ENCODE assay signal across 8 cellular contexts in genomic region chr4:1192493-1193205, GRCh38. TPM values are rescaled to one million over a fixed set of nuclear protein-coding genes. Genes with fewer than 3 reads are reported as not detected.
DNase-seq lines count a peak whose midpoint lies in the region; TF ChIP-seq lines count a peak whose summit lies in the region.

No MANE protein-coding gene starts in this region.

- 69% methylated on average over 4 of the region's 13 CpGs; no CpG with 5 or more reads in 1 of the 2 donors for WGBS in esophagus squamous epithelium, 2 donors

- H3K27me3 ChIP-seq in esophagus squamous epithelium (no peaks in the 10 kb centered on the region), Caco-2 (replicated peaks; ENCODE audit: control insufficient read depth, insufficient read depth, low read length) (no peaks in the 10 kb centered on the region)

- POLR2A ChIA-PET in Caco-2 (lab: Charles Lee): no interaction called here

- TF ChIP-seq CTCF in esophagus squamous epithelium (IDR thresholded peaks at IDR 0.05) (no peak), nephron (IDR thresholded peaks at IDR 0.05; ENCODE audit: unreplicated experiment in 3 of 3) (no peak), Caco-2 (IDR thresholded peaks at IDR 0.05; ENCODE audit: insufficient read depth in 1 of 2, low read depth in 1 of 2, low read length in 1 of 2, severe bottlenecking in 1 of 2, unreplicated experiment in 1 of 2) (no peak)

- no peaks in the 10 kb centered on the region for H3K9me3 Mint-ChIP-seq in nephron
- H3K9me3 Mint-ChIP-seq in Caco-2 (ENCODE audit: unreplicated experiment): no peaks in the 10 kb centered on the region

- no peaks in the 10 kb centered on the region for H3K27me3 Mint-ChIP-seq in nephron (ENCODE audit: low read depth)
- peaks cover 6% of the 10 kb centered on the region for H3K27me3 Mint-ChIP-seq in Caco-2 (ENCODE audit: insufficient read depth, unreplicated experiment)

- H3K4me1 Mint-ChIP-seq in nephron: peaks cover 30% of the 10 kb centered on the region
- H3K4me1 Mint-ChIP-seq in Caco-2 (ENCODE audit: low read depth, unreplicated experiment): no peaks in the 10 kb centered on the region

- peak overlapping the region in 2 of 3 experiments; percentile 95 to 98 for H3K27ac Mint-ChIP-seq in nephron
- no peak overlapping the region for H3K27ac Mint-ChIP-seq in Caco-2 (ENCODE audit: unreplicated experiment)

- BruUV-seq in Caco-2 (replicated peaks; lab: Mats Ljungman, UMichigan): no TSS peak

- TF ChIP-seq POLR2A in esophagus squamous epithelium (IDR thresholded peaks at IDR 0.05): no peak

- H3K4me1 ChIP-seq in esophagus squamous epithelium: peaks cover 21 to 54% (median 27%) of the 10 kb centered on the region in 3 donors
- H3K4me1 ChIP-seq in Caco-2: no peaks in the 10 kb centered on the region

- H3K36me3 Mint-ChIP-seq in nephron (ENCODE audit: low read depth): no peaks in the 10 kb centered on the region
- H3K36me3 Mint-ChIP-seq in Caco-2 (ENCODE audit: insufficient read depth, unreplicated experiment): no peaks in the 10 kb centered on the region

- H3K4me3 ChIP-seq in esophagus squamous epithelium (peak overlapping the region in 1 of 4 donors; percentile 25), Caco-2 (ENCODE audit: low read depth, low read length) (no peak overlapping the region)

- H3K36me3 ChIP-seq in esophagus squamous epithelium (no peaks in the 10 kb centered on the region), Caco-2 (ENCODE audit: control insufficient read depth, insufficient read depth, low read length) (no peaks in the 10 kb centered on the region)

- intact Hi-C loops in esophagus squamous epithelium (cut with DNase I) (no loop called here), Caco-2 (cut with micrococcal nuclease; ENCODE audit: unreplicated experiment) (no loop called here)

- no peaks in the 10 kb centered on the region for H3K9me3 ChIP-seq in esophagus squamous epithelium
- no peaks in the 10 kb centered on the region for H3K9me3 ChIP-seq in Caco-2

- peak overlapping the region; percentile 66 to 89 (median 82) for H3K27ac ChIP-seq in esophagus squamous epithelium

- peak; percentile 57 for DNase-seq in activated effector memory CD4-positive, alpha-beta T cell treated with anti-CD3 and anti-CD28 coated beads, Interleukin-2, amount 50 U/mL, for 16 hours
- no peak for DNase-seq in activated effector memory CD4-positive, alpha-beta T cell treated with Interleukin-2 at 50 U/mL for 16 hours
- DNase-seq in esophagus squamous epithelium (lab: John Stamatoyannopoulos, UW) (no peak), hepatic stellate cell (ENCODE audit: low spot score) (no peak), NCI-H748 treated with DMSO at 0.1 percent for 48 hours (lab: John Stamatoyannopoulos, UW) (no peak), AML-193 (lab: John Stamatoyannopoulos, UW) (no peak), Caco-2 (no peak)

- H3K4me3 Mint-ChIP-seq in nephron (peak overlapping the region in 2 of 3 experiments; percentile 12 to 24), Caco-2 (ENCODE audit: unreplicated experiment) (no peak overlapping the region)

- CTCF ChIA-PET in Caco-2 (lab: Charles Lee): interaction anchor here (0.7 kb wide), 1 partner anchor 27 kb away, joined by 3 read pairs; no protein-coding TSS in a partner anchor

RNA-seq across cellular contexts. Expression of gene SPON2, which starts 20.3 kb away (rescaled TPM):
- total RNA-seq in esophagus squamous epithelium: 10 to 100 TPM; 14.5 to 53.4 (median 21.3) TPM
- 3.1 and 4.0 TPM in 2 replicates for total RNA-seq in Caco-2 (2022)

RNA-seq across cellular contexts. Expression of gene CTBP1, which starts 56.3 kb away (rescaled TPM):
- total RNA-seq in esophagus squamous epithelium (100 to 1,000 TPM in 3 of 4 donors, 10 to 100 TPM in 1; 72.2 to 121 (median 113) TPM), Caco-2 (2022) (184 TPM in 2 replicates)
